25 cellular contexts compared by ENCODE assay signal in the genomic region with DNA sequence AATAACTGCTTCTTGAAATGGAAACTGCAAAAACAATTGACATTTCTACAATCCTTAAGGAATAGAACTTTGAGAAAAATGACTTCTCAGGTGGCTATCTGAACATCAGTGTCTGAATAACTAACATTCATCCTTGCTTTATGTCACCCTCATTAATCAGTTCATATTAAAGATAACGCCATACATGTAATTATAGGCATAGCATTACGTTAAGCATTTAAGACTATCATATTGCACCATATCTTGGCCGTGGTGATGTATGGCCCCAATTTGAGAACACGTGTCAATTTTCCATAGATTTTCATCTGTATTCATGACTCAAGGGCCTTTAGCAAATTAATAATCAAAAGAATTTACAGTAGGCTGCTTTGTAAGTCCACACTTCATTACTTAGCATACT.
"Had no signal": no experiment of that assay in that cellular context is flagged by ENCODE, and none has a peak within 500 bp of the region (broad histone marks: within the 10 kb centered on the region; RNA-seq: fewer than 3 reads in every experiment).

No MANE protein-coding gene starts in this region.

- H3K4me1 ChIP-seq: colonic mucosa, gastrocnemius medialis, left lung, psoas muscle had no signal

- H3K9me3 ChIP-seq: colonic mucosa, gastrocnemius medialis, lower lobe of right lung, ovary, psoas muscle, thoracic aorta, transverse colon, vagina had no signal

- H3K27me3 ChIP-seq: colonic mucosa, gastrocnemius medialis, left lung, ovary, transverse colon, vagina had no signal

- FAIRE-seq: kidney had no signal

- H3K4me3 ChIP-seq: colonic mucosa, gastrocnemius medialis, left lung, lower lobe of right lung, ovary, psoas muscle, skin epidermis, thoracic aorta, transverse colon, vagina had no signal

- ATAC-seq: esophagus mucosa; gastrocnemius medialis; lower lobe of right lung; natural killer cell; stimulated activated naive B cell treated with anti-CD40 and anti-IgM and Interleukin-4, amounts not matched to agents 10 μg/mL and 1 μg/mL and 100 μg/mL, for 72 hours had no signal

- DNase-seq: colonic mucosa; effector CD8-positive, alpha-beta T cell; endodermal cell; foreskin fibroblast; gastrocnemius medialis; head of caudate nucleus; kidney; left cardiac atrium; left lung; lower lobe of right lung; natural killer cell; occipital lobe; ovary; posterior cingulate gyrus; psoas muscle; right cardiac atrium; stimulated activated CD4-positive, alpha-beta T cell treated with anti-CD3 and anti-CD28 coated beads, Interleukin-15, amount 100 ng/mL, for 24 hours; stimulated activated CD4-positive, alpha-beta T cell treated with anti-CD3 and anti-CD28 coated beads, Interleukin-2, amount 100 ng/mL, for 48 hours; stimulated activated naive B cell treated with anti-CD40 and anti-IgM and Interleukin-4, amounts not matched to agents 10 μg/mL and 1 μg/mL and 100 μg/mL, for 72 hours; transverse colon had no signal

- H3K36me3 ChIP-seq: colonic mucosa, gastrocnemius medialis, left lung, lower lobe of right lung, ovary, thoracic aorta, transverse colon, vagina had no signal

- H3K27ac ChIP-seq: colonic mucosa, epithelial cell of prostate, psoas muscle, vagina had no signal
